Comparison of ENCODE assay signal across 1 cellular context in the genomic region with DNA sequence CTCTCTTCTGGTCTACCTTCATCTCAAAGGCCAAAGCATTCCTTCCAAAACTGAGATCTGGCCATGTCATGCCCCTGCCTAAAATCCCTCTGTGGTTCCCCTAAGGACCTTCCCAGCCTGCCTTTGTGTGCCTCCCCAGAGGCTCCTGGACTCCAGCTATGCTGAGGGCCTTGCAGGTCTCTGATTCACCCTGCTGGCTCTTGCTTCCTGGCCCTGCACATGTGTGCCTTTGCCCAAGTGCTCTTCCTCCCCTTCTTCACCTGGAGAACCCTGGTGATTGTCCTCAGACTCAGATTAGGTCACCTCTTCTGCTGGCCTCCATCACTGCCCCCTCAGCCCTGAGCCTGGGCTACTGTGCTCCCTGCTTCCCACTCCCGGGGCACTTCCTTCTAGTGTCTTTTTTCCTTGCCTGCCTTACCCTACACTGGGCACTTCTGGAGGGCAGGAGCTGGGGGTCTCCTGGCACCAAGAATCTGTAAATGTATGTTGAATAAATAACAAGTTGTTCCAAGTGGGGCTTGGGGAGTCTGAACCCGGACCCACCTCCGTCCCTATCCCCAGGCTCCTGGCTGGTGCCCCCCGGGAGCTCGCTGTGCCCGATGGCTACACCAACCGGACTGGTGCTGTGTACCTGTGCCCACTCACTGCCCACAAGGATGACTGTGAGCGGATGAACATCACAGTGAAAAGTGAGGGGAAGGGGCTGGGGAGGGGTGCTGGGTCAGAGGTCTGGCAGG.
TF ChIP-seq lines count a peak whose summit lies in the region.

No MANE protein-coding gene starts in this region.

TF ChIP-seq in HCT116, 20 proteins besides CTCF, POLR2A, EP300 and RAD21:
- TF ChIP-seq SP1 (IDR thresholded peaks at IDR 0.05; ENCODE audit: low read depth) (no peak), ELF1 (IDR thresholded peaks at IDR 0.05; ENCODE audit: borderline replicate concordance, low read depth) (no peak), POLR2AphosphoS5 (IDR thresholded peaks at IDR 0.05; ENCODE audit: low read depth, low read length) (no peak; the same call in 1 of the 2 replicates)
- TF ChIP-seq, protein P1, sequence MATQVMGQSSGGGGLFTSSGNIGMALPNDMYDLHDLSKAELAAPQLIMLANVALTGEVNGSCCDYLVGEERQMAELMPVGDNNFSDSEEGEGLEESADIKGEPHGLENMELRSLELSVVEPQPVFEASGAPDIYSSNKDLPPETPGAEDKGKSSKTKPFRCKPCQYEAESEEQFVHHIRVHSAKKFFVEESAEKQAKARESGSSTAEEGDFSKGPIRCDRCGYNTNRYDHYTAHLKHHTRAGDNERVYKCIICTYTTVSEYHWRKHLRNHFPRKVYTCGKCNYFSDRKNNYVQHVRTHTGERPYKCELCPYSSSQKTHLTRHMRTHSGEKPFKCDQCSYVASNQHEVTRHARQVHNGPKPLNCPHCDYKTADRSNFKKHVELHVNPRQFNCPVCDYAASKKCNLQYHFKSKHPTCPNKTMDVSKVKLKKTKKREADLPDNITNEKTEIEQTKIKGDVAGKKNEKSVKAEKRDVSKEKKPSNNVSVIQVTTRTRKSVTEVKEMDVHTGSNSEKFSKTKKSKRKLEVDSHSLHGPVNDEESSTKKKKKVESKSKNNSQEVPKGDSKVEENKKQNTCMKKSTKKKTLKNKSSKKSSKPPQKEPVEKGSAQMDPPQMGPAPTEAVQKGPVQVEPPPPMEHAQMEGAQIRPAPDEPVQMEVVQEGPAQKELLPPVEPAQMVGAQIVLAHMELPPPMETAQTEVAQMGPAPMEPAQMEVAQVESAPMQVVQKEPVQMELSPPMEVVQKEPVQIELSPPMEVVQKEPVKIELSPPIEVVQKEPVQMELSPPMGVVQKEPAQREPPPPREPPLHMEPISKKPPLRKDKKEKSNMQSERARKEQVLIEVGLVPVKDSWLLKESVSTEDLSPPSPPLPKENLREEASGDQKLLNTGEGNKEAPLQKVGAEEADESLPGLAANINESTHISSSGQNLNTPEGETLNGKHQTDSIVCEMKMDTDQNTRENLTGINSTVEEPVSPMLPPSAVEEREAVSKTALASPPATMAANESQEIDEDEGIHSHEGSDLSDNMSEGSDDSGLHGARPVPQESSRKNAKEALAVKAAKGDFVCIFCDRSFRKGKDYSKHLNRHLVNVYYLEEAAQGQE (IDR thresholded peaks at IDR 0.05; ENCODE audit: low read depth), result no peak
- TF ChIP-seq, protein P2, sequence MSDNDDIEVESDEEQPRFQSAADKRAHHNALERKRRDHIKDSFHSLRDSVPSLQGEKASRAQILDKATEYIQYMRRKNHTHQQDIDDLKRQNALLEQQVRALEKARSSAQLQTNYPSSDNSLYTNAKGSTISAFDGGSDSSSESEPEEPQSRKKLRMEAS (IDR thresholded peaks at IDR 0.05), result no peak
